ENCODE assay signal across 1 cellular context in genomic region chr11:72041364-72042058, GRCh38.
TF ChIP-seq lines count a peak whose summit lies in the region.

No MANE protein-coding gene starts in this region.

TF ChIP-seq in GM12878, 131 proteins besides CTCF, POLR2A, EP300 and RAD21 (continued from another document):
- TF ChIP-seq MLLT1 (IDR thresholded peaks at IDR 0.05): peak; percentile 25; the same call in 1 of the 2 replicates
- peak; percentile 70 for TF ChIP-seq POLR2AphosphoS5 (IDR thresholded peaks at IDR 0.05; ENCODE audit: low read length)
- TF ChIP-seq IKZF1 (conservative IDR thresholded peaks at IDR 0.05): peak; percentile 45; the same call in 1 of the 2 replicates
- TF ChIP-seq ZNF687 (IDR thresholded peaks at IDR 0.05): peak; percentile 65; the same call in 1 of the 2 replicates
- TF ChIP-seq BCL3 (IDR thresholded peaks at IDR 0.05; ENCODE audit: borderline replicate concordance, insufficient read depth, low read depth, low read length, poor library complexity, severe bottlenecking): no peak
- TF ChIP-seq ZBTB40 (IDR thresholded peaks at IDR 0.05; ENCODE audit: borderline replicate concordance): peak; percentile 12; the same call in 1 of the 2 replicates
- peak; percentile 19; the same call in 1 of the 2 replicates for TF ChIP-seq HDGF (IDR thresholded peaks at IDR 0.05)
- TF ChIP-seq BHLHE40 (IDR thresholded peaks at IDR 0.05; ENCODE audit: borderline replicate concordance in 1 of 2, low read depth in 2 of 2, low read length in 1 of 2): peak; percentile 47 to 81; a peak in 2 of 4 replicates
- TF ChIP-seq RELB (IDR thresholded peaks at IDR 0.05; ENCODE audit: low read depth): 0 out of 2 replicates have a peak, but pooled peaks have one; percentile 20
- TF ChIP-seq RUNX3 (IDR thresholded peaks at IDR 0.05; ENCODE audit: low read length): 0 out of 2 replicates have a peak, but pooled peaks have one; percentile 2
- TF ChIP-seq ZNF207 (IDR thresholded peaks at IDR 0.05; ENCODE audit: borderline replicate concordance): 0 out of 2 replicates have a peak, but pooled peaks have one; percentile 45
- 0 out of 2 replicates have a peak, but pooled peaks have one; percentile 22 for TF ChIP-seq TCF12 (IDR thresholded peaks at IDR 0.05; ENCODE audit: low read depth, low read length)
- no peak for TF ChIP-seq MEF2A (IDR thresholded peaks at IDR 0.05; ENCODE audit: insufficient read depth, low read depth, low read length)
- TF ChIP-seq GABPA (IDR thresholded peaks at IDR 0.05; ENCODE audit: low read depth): no peak
- TF ChIP-seq CHD2 (IDR thresholded peaks at IDR 0.05; ENCODE audit: borderline replicate concordance, low read depth, low read length): 0 out of 2 replicates have a peak, but pooled peaks have one; percentile 34
- TF ChIP-seq PKNOX1 (IDR thresholded peaks at IDR 0.05): peak; percentile 60
- TF ChIP-seq DPF2 (IDR thresholded peaks at IDR 0.05): peak; percentile 23; the same call in 1 of the 2 replicates
- peak; percentile 81 for TF ChIP-seq YY1 (IDR thresholded peaks at IDR 0.05; ENCODE audit: low read depth, low read length)
